Comparison of ENCODE assay signal across 1 cellular context in the genomic region with DNA sequence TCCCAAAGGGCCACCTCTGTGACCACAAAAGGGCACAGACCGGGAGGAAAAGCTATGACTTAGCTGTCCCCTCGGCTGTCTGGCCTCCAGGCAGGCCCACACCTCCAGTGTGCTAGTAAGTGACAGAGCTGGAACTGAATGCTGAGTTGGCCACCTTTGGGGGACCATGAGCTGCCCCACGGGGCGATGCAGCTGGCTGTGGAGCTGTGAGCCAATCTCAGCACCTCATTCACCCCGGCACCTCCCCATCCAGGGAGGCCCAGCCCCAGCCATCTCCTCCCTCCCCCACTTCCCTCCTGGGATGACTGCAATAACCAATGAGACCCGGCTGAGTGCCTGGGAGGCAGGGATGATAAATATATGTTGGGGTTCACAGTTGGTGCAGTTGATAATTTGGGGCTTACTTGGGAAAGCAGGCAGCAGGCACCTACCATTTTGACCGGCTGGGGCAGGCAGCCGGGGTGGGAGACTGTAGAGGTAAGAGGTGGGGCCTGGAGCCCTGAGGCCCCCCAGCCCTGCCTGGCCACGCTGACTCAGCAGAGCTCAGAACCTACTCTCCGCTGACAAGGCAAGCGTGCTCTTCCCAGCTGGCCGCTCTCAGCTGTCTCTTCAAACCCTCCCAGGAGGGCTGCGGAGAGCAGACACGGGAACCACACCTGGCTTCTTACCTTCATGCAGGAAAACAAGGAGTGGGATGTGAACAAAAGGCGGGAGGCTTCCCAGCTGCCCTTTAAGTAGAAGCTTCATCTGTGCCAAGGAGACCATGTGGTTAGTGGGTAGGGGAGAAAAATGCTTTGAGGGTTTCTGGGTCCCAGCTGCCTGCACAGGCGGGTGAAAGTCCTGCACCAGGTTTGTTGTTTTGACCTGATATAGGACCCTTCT.
TF ChIP-seq lines count a peak whose summit lies in the region.

No MANE protein-coding gene starts in this region.

TF ChIP-seq in K562, 482 proteins besides CTCF, POLR2A, EP300 and RAD21 (continued from another document and continues in another):
- TF ChIP-seq, protein P1, sequence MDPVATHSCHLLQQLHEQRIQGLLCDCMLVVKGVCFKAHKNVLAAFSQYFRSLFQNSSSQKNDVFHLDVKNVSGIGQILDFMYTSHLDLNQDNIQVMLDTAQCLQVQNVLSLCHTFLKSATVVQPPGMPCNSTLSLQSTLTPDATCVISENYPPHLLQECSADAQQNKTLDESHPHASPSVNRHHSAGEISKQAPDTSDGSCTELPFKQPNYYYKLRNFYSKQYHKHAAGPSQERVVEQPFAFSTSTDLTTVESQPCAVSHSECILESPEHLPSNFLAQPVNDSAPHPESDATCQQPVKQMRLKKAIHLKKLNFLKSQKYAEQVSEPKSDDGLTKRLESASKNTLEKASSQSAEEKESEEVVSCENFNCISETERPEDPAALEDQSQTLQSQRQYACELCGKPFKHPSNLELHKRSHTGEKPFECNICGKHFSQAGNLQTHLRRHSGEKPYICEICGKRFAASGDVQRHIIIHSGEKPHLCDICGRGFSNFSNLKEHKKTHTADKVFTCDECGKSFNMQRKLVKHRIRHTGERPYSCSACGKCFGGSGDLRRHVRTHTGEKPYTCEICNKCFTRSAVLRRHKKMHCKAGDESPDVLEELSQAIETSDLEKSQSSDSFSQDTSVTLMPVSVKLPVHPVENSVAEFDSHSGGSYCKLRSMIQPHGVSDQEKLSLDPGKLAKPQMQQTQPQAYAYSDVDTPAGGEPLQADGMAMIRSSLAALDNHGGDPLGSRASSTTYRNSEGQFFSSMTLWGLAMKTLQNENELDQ (CRISPR knock-in tag; IDR thresholded peaks at IDR 0.05; ENCODE audit: borderline replicate concordance): no peak
- TF ChIP-seq ZC3H4 (CRISPR knock-in tag; IDR thresholded peaks at IDR 0.05; ENCODE audit: borderline replicate concordance) (no peak), ZNF766 (CRISPR knock-in tag; conservative IDR thresholded peaks at IDR 0.05) (no peak), ZFP30 (CRISPR knock-in tag; IDR thresholded peaks at IDR 0.05; ENCODE audit: borderline replicate concordance) (no peak), EZH2 (IDR thresholded peaks at IDR 0.05; ENCODE audit: borderline replicate concordance, low read depth, low read length) (no peak), FOXA3 (CRISPR knock-in tag; conservative IDR thresholded peaks at IDR 0.05 in 1 of 2, IDR thresholded peaks at IDR 0.05 in 1 of 2) (no peak), SMAD2 (IDR thresholded peaks at IDR 0.05; ENCODE audit: low read depth, low read length) (no peak), ZNF146 (CRISPR knock-in tag; IDR thresholded peaks at IDR 0.05; ENCODE audit: unreplicated experiment) (no peak), BCOR (IDR thresholded peaks at IDR 0.05) (no peak), PHTF2 (CRISPR knock-in tag; IDR thresholded peaks at IDR 0.05) (no peak), RNF2 (IDR thresholded peaks at IDR 0.05) (no peak), GATAD2B (IDR thresholded peaks at IDR 0.05; ENCODE audit: borderline replicate concordance) (no peak), ZNF76 (CRISPR knock-in tag; IDR thresholded peaks at IDR 0.05; ENCODE audit: borderline replicate concordance) (no peak), RBFOX2 (IDR thresholded peaks at IDR 0.05; ENCODE audit: low read depth, low read length) (no peak), WHSC1 (IDR thresholded peaks at IDR 0.05; ENCODE audit: low read length) (no peak), XRCC5 (IDR thresholded peaks at IDR 0.05; ENCODE audit: low read depth, low read length) (no peak), POLR2AphosphoS2 (IDR thresholded peaks at IDR 0.05; ENCODE audit: low read length) (no peak), ZNF165 (CRISPR knock-in tag; IDR thresholded peaks at IDR 0.05; ENCODE audit: borderline replicate concordance) (no peak), SMARCA4 (IDR thresholded peaks at IDR 0.05) (no peak), CREB1 (IDR thresholded peaks at IDR 0.05) (no peak), CREB1 (CRISPR knock-in tag; IDR thresholded peaks at IDR 0.05) (no peak), DACH1 (IDR thresholded peaks at IDR 0.05; ENCODE audit: partially characterized antibody) (peak; percentile 21), NFE2 (IDR thresholded peaks at IDR 0.05; ENCODE audit: low read depth) (peak; percentile 61), STAT5B (CRISPR knock-in tag; IDR thresholded peaks at IDR 0.05) (no peak), DNMT1 (IDR thresholded peaks at IDR 0.05) (no peak), PHF21A (IDR thresholded peaks at IDR 0.05; ENCODE audit: borderline replicate concordance, low read depth) (peak; percentile 36; the same call in 1 of the 2 replicates), ETV5 (CRISPR knock-in tag; IDR thresholded peaks at IDR 0.05; ENCODE audit: low read depth) (no peak), NFATC3 (IDR thresholded peaks at IDR 0.05) (no peak), SP1 (CRISPR knock-in tag; IDR thresholded peaks at IDR 0.05) (no peak), HDAC1 (IDR thresholded peaks at IDR 0.05) (0 out of 4 replicates have a peak, but pooled peaks of 1 of the 2 experiments have one; percentile 20), OTX1 (CRISPR knock-in tag; IDR thresholded peaks at IDR 0.05) (no peak), RCOR1 (IDR thresholded peaks at IDR 0.05; ENCODE audit: borderline replicate concordance in 1 of 2, low read depth in 2 of 2, low read length in 2 of 2) (peak in 1 of 2 experiments; percentile 67; a peak in 1 of 4 replicates), BCL6 (CRISPR knock-in tag; IDR thresholded peaks at IDR 0.05) (no peak), HMG20A (CRISPR knock-in tag; conservative IDR thresholded peaks at IDR 0.05) (no peak), ZNF121 (CRISPR knock-in tag; conservative IDR thresholded peaks at IDR 0.05) (no peak), MAFF (IDR thresholded peaks at IDR 0.05; ENCODE audit: low read length) (peak; percentile 17; the same call in 1 of the 2 replicates), NBN (IDR thresholded peaks at IDR 0.05; ENCODE audit: low read depth) (no peak), FOSL1 (tag; conservative IDR thresholded peaks at IDR 0.05) (no peak), ZNF316 (IDR thresholded peaks at IDR 0.05) (peak; percentile 96), PTRF (tag; IDR thresholded peaks at IDR 0.05) (no peak), THRAP3 (IDR thresholded peaks at IDR 0.05; ENCODE audit: borderline replicate concordance) (no peak), HOXB6 (CRISPR knock-in tag; IDR thresholded peaks at IDR 0.05; ENCODE audit: borderline replicate concordance) (no peak), BHLHE40 (IDR thresholded peaks at IDR 0.05; ENCODE audit: low read length) (peak; percentile 35; the same call in 1 of the 2 replicates), CHCHD3 (CRISPR knock-in tag; IDR thresholded peaks at IDR 0.05) (no peak), CBFA2T3 (IDR thresholded peaks at IDR 0.05) (no peak), NFE2L1 (tag; IDR thresholded peaks at IDR 0.05; ENCODE audit: borderline replicate concordance, low read depth) (no peak), TAF1 (IDR thresholded peaks at IDR 0.05; ENCODE audit: control insufficient read depth, extremely low read depth, insufficient read depth, low read length, severe bottlenecking) (no peak), SIX5 (IDR thresholded peaks at IDR 0.05; ENCODE audit: borderline replicate concordance in 1 of 2, insufficient read depth in 1 of 2, low read depth in 1 of 2, low read length in 2 of 2) (no peak)
- TF ChIP-seq, protein P2, sequence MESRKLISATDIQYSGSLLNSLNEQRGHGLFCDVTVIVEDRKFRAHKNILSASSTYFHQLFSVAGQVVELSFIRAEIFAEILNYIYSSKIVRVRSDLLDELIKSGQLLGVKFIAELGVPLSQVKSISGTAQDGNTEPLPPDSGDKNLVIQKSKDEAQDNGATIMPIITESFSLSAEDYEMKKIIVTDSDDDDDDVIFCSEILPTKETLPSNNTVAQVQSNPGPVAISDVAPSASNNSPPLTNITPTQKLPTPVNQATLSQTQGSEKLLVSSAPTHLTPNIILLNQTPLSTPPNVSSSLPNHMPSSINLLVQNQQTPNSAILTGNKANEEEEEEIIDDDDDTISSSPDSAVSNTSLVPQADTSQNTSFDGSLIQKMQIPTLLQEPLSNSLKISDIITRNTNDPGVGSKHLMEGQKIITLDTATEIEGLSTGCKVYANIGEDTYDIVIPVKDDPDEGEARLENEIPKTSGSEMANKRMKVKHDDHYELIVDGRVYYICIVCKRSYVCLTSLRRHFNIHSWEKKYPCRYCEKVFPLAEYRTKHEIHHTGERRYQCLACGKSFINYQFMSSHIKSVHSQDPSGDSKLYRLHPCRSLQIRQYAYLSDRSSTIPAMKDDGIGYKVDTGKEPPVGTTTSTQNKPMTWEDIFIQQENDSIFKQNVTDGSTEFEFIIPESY (CRISPR knock-in tag; IDR thresholded peaks at IDR 0.05): no peak
- TF ChIP-seq, protein P3, sequence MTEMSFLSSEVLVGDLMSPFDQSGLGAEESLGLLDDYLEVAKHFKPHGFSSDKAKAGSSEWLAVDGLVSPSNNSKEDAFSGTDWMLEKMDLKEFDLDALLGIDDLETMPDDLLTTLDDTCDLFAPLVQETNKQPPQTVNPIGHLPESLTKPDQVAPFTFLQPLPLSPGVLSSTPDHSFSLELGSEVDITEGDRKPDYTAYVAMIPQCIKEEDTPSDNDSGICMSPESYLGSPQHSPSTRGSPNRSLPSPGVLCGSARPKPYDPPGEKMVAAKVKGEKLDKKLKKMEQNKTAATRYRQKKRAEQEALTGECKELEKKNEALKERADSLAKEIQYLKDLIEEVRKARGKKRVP (CRISPR knock-in tag; IDR thresholded peaks at IDR 0.05): no peak
- TF ChIP-seq, protein P4, sequence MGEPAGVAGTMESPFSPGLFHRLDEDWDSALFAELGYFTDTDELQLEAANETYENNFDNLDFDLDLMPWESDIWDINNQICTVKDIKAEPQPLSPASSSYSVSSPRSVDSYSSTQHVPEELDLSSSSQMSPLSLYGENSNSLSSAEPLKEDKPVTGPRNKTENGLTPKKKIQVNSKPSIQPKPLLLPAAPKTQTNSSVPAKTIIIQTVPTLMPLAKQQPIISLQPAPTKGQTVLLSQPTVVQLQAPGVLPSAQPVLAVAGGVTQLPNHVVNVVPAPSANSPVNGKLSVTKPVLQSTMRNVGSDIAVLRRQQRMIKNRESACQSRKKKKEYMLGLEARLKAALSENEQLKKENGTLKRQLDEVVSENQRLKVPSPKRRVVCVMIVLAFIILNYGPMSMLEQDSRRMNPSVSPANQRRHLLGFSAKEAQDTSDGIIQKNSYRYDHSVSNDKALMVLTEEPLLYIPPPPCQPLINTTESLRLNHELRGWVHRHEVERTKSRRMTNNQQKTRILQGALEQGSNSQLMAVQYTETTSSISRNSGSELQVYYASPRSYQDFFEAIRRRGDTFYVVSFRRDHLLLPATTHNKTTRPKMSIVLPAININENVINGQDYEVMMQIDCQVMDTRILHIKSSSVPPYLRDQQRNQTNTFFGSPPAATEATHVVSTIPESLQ (CRISPR knock-in tag; IDR thresholded peaks at IDR 0.05): no peak
- TF ChIP-seq, protein P5, sequence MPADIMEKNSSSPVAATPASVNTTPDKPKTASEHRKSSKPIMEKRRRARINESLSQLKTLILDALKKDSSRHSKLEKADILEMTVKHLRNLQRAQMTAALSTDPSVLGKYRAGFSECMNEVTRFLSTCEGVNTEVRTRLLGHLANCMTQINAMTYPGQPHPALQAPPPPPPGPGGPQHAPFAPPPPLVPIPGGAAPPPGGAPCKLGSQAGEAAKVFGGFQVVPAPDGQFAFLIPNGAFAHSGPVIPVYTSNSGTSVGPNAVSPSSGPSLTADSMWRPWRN (IDR thresholded peaks at IDR 0.05; ENCODE audit: low read depth): no peak
- TF ChIP-seq, protein P6, sequence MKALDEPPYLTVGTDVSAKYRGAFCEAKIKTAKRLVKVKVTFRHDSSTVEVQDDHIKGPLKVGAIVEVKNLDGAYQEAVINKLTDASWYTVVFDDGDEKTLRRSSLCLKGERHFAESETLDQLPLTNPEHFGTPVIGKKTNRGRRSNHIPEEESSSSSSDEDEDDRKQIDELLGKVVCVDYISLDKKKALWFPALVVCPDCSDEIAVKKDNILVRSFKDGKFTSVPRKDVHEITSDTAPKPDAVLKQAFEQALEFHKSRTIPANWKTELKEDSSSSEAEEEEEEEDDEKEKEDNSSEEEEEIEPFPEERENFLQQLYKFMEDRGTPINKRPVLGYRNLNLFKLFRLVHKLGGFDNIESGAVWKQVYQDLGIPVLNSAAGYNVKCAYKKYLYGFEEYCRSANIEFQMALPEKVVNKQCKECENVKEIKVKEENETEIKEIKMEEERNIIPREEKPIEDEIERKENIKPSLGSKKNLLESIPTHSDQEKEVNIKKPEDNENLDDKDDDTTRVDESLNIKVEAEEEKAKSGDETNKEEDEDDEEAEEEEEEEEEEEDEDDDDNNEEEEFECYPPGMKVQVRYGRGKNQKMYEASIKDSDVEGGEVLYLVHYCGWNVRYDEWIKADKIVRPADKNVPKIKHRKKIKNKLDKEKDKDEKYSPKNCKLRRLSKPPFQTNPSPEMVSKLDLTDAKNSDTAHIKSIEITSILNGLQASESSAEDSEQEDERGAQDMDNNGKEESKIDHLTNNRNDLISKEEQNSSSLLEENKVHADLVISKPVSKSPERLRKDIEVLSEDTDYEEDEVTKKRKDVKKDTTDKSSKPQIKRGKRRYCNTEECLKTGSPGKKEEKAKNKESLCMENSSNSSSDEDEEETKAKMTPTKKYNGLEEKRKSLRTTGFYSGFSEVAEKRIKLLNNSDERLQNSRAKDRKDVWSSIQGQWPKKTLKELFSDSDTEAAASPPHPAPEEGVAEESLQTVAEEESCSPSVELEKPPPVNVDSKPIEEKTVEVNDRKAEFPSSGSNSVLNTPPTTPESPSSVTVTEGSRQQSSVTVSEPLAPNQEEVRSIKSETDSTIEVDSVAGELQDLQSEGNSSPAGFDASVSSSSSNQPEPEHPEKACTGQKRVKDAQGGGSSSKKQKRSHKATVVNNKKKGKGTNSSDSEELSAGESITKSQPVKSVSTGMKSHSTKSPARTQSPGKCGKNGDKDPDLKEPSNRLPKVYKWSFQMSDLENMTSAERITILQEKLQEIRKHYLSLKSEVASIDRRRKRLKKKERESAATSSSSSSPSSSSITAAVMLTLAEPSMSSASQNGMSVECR (CRISPR knock-in tag; IDR thresholded peaks at IDR 0.05): no peak
- TF ChIP-seq, protein P7, sequence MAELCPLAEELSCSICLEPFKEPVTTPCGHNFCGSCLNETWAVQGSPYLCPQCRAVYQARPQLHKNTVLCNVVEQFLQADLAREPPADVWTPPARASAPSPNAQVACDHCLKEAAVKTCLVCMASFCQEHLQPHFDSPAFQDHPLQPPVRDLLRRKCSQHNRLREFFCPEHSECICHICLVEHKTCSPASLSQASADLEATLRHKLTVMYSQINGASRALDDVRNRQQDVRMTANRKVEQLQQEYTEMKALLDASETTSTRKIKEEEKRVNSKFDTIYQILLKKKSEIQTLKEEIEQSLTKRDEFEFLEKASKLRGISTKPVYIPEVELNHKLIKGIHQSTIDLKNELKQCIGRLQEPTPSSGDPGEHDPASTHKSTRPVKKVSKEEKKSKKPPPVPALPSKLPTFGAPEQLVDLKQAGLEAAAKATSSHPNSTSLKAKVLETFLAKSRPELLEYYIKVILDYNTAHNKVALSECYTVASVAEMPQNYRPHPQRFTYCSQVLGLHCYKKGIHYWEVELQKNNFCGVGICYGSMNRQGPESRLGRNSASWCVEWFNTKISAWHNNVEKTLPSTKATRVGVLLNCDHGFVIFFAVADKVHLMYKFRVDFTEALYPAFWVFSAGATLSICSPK (IDR thresholded peaks at IDR 0.05; ENCODE audit: borderline replicate concordance): no peak
- TF ChIP-seq, protein P8, sequence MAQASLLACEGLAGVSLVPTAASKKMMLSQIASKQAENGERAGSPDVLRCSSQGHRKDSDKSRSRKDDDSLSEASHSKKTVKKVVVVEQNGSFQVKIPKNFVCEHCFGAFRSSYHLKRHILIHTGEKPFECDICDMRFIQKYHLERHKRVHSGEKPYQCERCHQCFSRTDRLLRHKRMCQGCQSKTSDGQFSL (CRISPR knock-in tag; IDR thresholded peaks at IDR 0.05): no peak
- TF ChIP-seq, protein P8 (tag; IDR thresholded peaks at IDR 0.05): no peak
